Comparison of ENCODE assay signal across 10 cellular contexts in the genomic region with DNA sequence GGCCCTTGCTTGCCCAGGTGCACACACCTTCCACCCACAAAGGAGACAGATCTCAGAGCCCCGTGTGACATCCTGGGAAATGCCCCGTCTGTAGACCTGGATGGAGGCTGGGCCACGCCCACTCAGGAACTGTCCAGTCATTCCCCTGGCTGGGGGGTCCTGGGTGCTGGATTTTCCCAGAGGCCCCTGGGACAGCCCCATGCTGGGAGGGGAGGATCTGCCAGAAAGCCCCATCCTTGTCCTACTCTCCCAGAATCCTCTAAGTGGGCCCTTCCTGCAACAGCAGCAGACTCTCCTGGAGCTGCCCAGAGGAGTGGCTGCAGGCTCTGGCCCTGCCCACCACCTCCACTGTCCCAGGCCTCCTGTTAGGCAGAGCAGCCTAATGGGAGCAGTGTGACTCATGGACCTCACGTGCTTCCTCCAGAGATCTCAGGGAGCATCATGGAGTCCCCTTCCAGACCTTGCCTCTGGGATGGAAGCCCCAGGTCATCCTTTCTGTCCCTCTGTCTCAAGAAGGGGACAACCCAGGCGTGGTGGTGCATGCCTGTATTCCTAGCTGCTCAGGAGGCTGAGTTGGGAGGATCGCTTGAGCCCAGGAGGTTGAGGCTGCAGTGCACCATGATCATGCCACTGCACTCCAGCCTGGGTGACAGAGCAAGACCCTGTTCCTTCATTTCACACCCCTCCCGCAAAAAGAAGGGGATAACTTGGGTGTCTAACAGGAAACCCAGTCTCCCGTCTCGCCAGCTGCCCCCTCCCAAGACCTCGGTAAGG. TPM values are rescaled to one million over a fixed set of nuclear protein-coding genes. Genes with fewer than 3 reads are reported as not detected.
DNase-seq lines count a peak whose midpoint lies in the region; ATAC-seq and TF ChIP-seq lines count a peak whose summit lies in the region.
"Had no signal": no experiment of that assay in that cellular context is flagged by ENCODE, and none has a peak within 500 bp of the region (broad histone marks: within the 10 kb centered on the region; RNA-seq: fewer than 3 reads in every experiment).

No MANE protein-coding gene starts in this region.

- BruUV-seq in MCF 10A (replicated peaks; lab: Mats Ljungman, UMichigan) = no TSS peak

- no peaks in the 10 kb centered on the region for H3K27me3 ChIP-seq in breast epithelium
- H3K27me3 ChIP-seq in vagina = no peaks in the 10 kb centered on the region
- H3K27me3 ChIP-seq: BLaER1 had no signal

- TF ChIP-seq POLR2A in breast epithelium (IDR thresholded peaks at IDR 0.05) = no peak
- no peak for TF ChIP-seq POLR2A in vagina (IDR thresholded peaks at IDR 0.05)

- DNase-seq in MCF 10A (ENCODE audit: unreplicated experiment) = peak; percentile 82
- no peak for DNase-seq in breast epithelium (ENCODE audit: low spot score in 2 of 2)
- peak; percentile 34 for DNase-seq in T1000 (lab: John Stamatoyannopoulos, UW)
- peak; percentile 34 for DNase-seq in foreskin melanocyte
- DNase-seq in stromal cell of bone marrow (ENCODE audit: low read depth) = peak; percentile 44
- DNase-seq in activated CD8-positive, alpha-beta T cell treated with anti-CD3 and anti-CD28 coated beads, Interleukin-2, amount 10 ng/mL, durations not matched to agents 7 days and 5 days = no peak
- no peak for DNase-seq in vagina (ENCODE audit: extremely low spot score in 2 of 2)

- peaks cover 100% of the 10 kb centered on the region for H3K36me3 Mint-ChIP-seq in MCF 10A (ENCODE audit: insufficient read depth, unreplicated experiment)
- H3K36me3 Mint-ChIP-seq in activated CD8-positive, alpha-beta T cell treated with anti-CD3 and anti-CD28 coated beads, Interleukin-2, amount 10 ng/mL, durations not matched to agents 7 days and 5 days (ENCODE audit: low read depth) = peaks cover 52% of the 10 kb centered on the region

- H3K4me1 Mint-ChIP-seq in MCF 10A (ENCODE audit: insufficient read depth, unreplicated experiment) = peaks cover 24% of the 10 kb centered on the region
- H3K4me1 Mint-ChIP-seq in activated CD8-positive, alpha-beta T cell treated with anti-CD3 and anti-CD28 coated beads, Interleukin-2, amount 10 ng/mL, durations not matched to agents 7 days and 5 days (ENCODE audit: low read depth) = peaks cover 3% of the 10 kb centered on the region

- H3K4me3 ChIP-seq in breast epithelium (no peak overlapping the region), vagina (no peak overlapping the region)
- H3K4me3 ChIP-seq: BLaER1 had no signal

- POLR2A ChIA-PET in MCF 10A (lab: Yijun Ruan, JAX) = interaction anchor here (0.8 to 1.7 kb wide), 6 partner anchors 50 to 400 kb away, joined by 3 to 8 read pairs (median 4); partner anchors contain the start of gene JADE2
- POLR2A ChIA-PET in activated CD8-positive, alpha-beta T cell treated with anti-CD3 and anti-CD28 coated beads, Interleukin-2, amount 10 ng/mL, durations not matched to agents 7 days and 5 days (lab: Charles Lee) = no interaction called here

- no peaks in the 10 kb centered on the region for H3K9me3 ChIP-seq in breast epithelium
- H3K9me3 ChIP-seq in vagina = no peaks in the 10 kb centered on the region
- H3K9me3 ChIP-seq: BLaER1 had no signal

- TF ChIP-seq CTCF in MCF 10A (IDR thresholded peaks at IDR 0.05; ENCODE audit: unreplicated experiment) = no peak
- no peak for TF ChIP-seq CTCF in breast epithelium (IDR thresholded peaks at IDR 0.05)
- TF ChIP-seq CTCF in vagina (IDR thresholded peaks at IDR 0.05) = no peak

- H3K4me3 Mint-ChIP-seq in MCF 10A (ENCODE audit: unreplicated experiment) = no peak overlapping the region
- H3K4me3 Mint-ChIP-seq in activated CD8-positive, alpha-beta T cell treated with anti-CD3 and anti-CD28 coated beads, Interleukin-2, amount 10 ng/mL, durations not matched to agents 7 days and 5 days = no peak overlapping the region
- H3K4me3 Mint-ChIP-seq: dendritic cell treated with granulocyte-macrophage colony-stimulating factor and Interleukin-4, amounts not matched to agents 40 ng/mL and 50 ng/mL, for 4 days had no signal

- no peaks in the 10 kb centered on the region for H3K27me3 Mint-ChIP-seq in MCF 10A (ENCODE audit: insufficient read depth, unreplicated experiment)
- no peaks in the 10 kb centered on the region for H3K27me3 Mint-ChIP-seq in activated CD8-positive, alpha-beta T cell treated with anti-CD3 and anti-CD28 coated beads, Interleukin-2, amount 10 ng/mL, durations not matched to agents 7 days and 5 days (ENCODE audit: low read depth)
- H3K27me3 Mint-ChIP-seq: dendritic cell treated with granulocyte-macrophage colony-stimulating factor and Interleukin-4, amounts not matched to agents 40 ng/mL and 50 ng/mL, for 4 days had no signal

- no peaks in the 10 kb centered on the region for H3K9me3 Mint-ChIP-seq in MCF 10A (ENCODE audit: unreplicated experiment)
- H3K9me3 Mint-ChIP-seq in activated CD8-positive, alpha-beta T cell treated with anti-CD3 and anti-CD28 coated beads, Interleukin-2, amount 10 ng/mL, durations not matched to agents 7 days and 5 days (ENCODE audit: insufficient read depth) = no peaks in the 10 kb centered on the region
- H3K9me3 Mint-ChIP-seq: dendritic cell treated with granulocyte-macrophage colony-stimulating factor and Interleukin-4, amounts not matched to agents 40 ng/mL and 50 ng/mL, for 4 days had no signal

- H3K27ac Mint-ChIP-seq in MCF 10A (ENCODE audit: low read depth, unreplicated experiment) = peak overlapping the region; percentile 75
- H3K27ac Mint-ChIP-seq in activated CD8-positive, alpha-beta T cell treated with anti-CD3 and anti-CD28 coated beads, Interleukin-2, amount 10 ng/mL, durations not matched to agents 7 days and 5 days = no peak overlapping the region
- H3K27ac Mint-ChIP-seq: dendritic cell treated with granulocyte-macrophage colony-stimulating factor and Interleukin-4, amounts not matched to agents 40 ng/mL and 50 ng/mL, for 4 days had no signal

- intact Hi-C loops in MCF 10A (cut with micrococcal nuclease) = loop anchor here (1.0 to 10.0 kb wide), 6 partner anchors 50 to 628 kb away; partner anchors contain the start of genes CDKN2AIPNL and UBE2B
- intact Hi-C loops in breast epithelium (cut with DNase I; ENCODE audit: low total_unique reads) = no loop called here
- intact Hi-C loops in vagina (cut with DNase I) = loop anchor here (5.0 kb wide), 2 partner anchors 50 to 165 kb away; partner anchors contain the start of genes CDKN2AIPNL and JADE2

- H3K36me3 ChIP-seq in breast epithelium (peaks cover 8% of the 10 kb centered on the region), vagina (peaks cover 3 to 66% of the 10 kb centered on the region in 2 donors)

- CTCF ChIA-PET in MCF 10A (lab: Yijun Ruan, JAX) = interaction anchor here (0.6 to 3.4 kb wide), 30 partner anchors 8 to 435 kb away, joined by 3 to 32 read pairs (median 4); partner anchors contain the start of gene CDKN2AIPNL
- CTCF ChIA-PET in activated CD8-positive, alpha-beta T cell treated with anti-CD3 and anti-CD28 coated beads, Interleukin-2, amount 10 ng/mL, durations not matched to agents 7 days and 5 days (lab: Charles Lee) = interaction anchor here (0.8 to 2.4 kb wide), 23 partner anchors 10 to 394 kb away, joined by 3 to 23 read pairs (median 4); partner anchors contain the start of gene CDKN2AIPNL

- H3K4me1 ChIP-seq in breast epithelium (no peaks in the 10 kb centered on the region), vagina (peaks cover 24% of the 10 kb centered on the region)

- no peak for ATAC-seq in HG03565 (IDR thresholded peaks at IDR 0.05; ENCODE audit: unreplicated experiment)
- ATAC-seq in activated CD8-positive, alpha-beta T cell treated with anti-CD3 and anti-CD28 coated beads, Interleukin-2, amount 10 ng/mL, durations not matched to agents 7 days and 5 days = no peak

- H3K27ac ChIP-seq in breast epithelium (peak overlapping the region in 1 of 2 donors; percentile 20), vagina (no peak overlapping the region)
- H3K27ac ChIP-seq: BLaER1 had no signal

RNA-seq across cellular contexts. Expression of gene JADE2, which starts 51.7 kb away (rescaled TPM):
- total RNA-seq in MCF 10A (2022) (104 and 138 TPM in 2 replicates), breast epithelium (10 to 100 TPM; 39.0 to 66.0 (median 61.4) TPM), vagina (35.4 TPM)
- 10 to 100 TPM; 79.9 to 86.0 TPM for total RNA-seq in activated CD8-positive, alpha-beta T cell treated with anti-CD3 and anti-CD28 coated beads, Interleukin-2, amount 10 ng/mL, durations not matched to agents 7 days and 5 days

RNA-seq across cellular contexts. Expression of gene SAR1B, which starts 55.4 kb away (rescaled TPM):
- 104 and 116 TPM in 2 replicates for total RNA-seq in MCF 10A (2022)
- total RNA-seq in breast epithelium = 10 to 100 TPM; 31.2 to 46.8 (median 42.6) TPM
- 10 to 100 TPM; 51.2 to 56.4 TPM for total RNA-seq in activated CD8-positive, alpha-beta T cell treated with anti-CD3 and anti-CD28 coated beads, Interleukin-2, amount 10 ng/mL, durations not matched to agents 7 days and 5 days
- total RNA-seq in vagina = 47.1 TPM

Comparison
In these comparisons a context has a peak if more than half of its experiments do, and no peak if none do; other contexts are left out.
1. DNase-seq: peak in MCF 10A (single experiment), T1000 (single experiment), foreskin melanocyte (single experiment) and stromal cell of bone marrow (single experiment); none in breast epithelium (0 of 2), activated CD8-positive, alpha-beta T cell treated with anti-CD3 and anti-CD28 coated beads, Interleukin-2, amount 10 ng/mL, durations not matched to agents 7 days and 5 days (single experiment) and vagina (0 of 2).